Comparison of ENCODE assay signal across 1 cellular context in the genomic region with DNA sequence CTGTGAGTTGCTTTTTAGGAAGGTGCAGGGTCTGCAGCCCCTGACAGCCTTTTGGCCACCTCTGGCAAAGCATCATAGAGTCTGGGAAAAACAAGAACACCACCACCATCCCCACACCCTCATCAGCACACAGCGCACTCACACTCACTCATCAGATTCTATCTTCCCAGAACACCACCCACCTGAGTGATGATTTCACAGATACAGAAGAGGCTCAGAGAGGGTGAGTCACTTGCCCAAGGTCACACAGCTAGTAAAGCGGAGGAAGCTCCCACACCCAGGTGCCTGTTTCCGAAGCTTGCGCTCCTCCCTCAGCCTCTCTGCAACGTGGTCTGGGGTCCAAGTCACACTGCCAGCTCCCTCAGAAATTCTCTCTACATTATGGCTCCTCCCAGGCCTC.
TF ChIP-seq lines count a peak whose summit lies in the region.

No MANE protein-coding gene starts in this region.

TF ChIP-seq in H1, 55 proteins besides CTCF, POLR2A, EP300 and RAD21:
- no peak for TF ChIP-seq GABPA (IDR thresholded peaks at IDR 0.05; ENCODE audit: borderline replicate concordance, insufficient read depth, low read length)
- TF ChIP-seq KDM1A (IDR thresholded peaks at IDR 0.05; ENCODE audit: borderline replicate concordance, low read length) = peak; percentile 40; the same call in 1 of the 2 replicates
- no peak for TF ChIP-seq NANOG (IDR thresholded peaks at IDR 0.05; ENCODE audit: insufficient read depth, low read depth, low read length, poor library complexity, severe bottlenecking)
TF ChIP-seq in H1: peak in this region for 1.
